In genomic region chr15:100918690-100919480, GRCh38 we compare ENCODE assay signal across 8 cellular contexts.
A peak's percentile ranks its signal among the peaks of the same experiment; 100 is the strongest.
DNase-seq lines count a peak whose midpoint lies in the region; ATAC-seq and TF ChIP-seq lines count a peak whose summit lies in the region.

A gene with protein sequence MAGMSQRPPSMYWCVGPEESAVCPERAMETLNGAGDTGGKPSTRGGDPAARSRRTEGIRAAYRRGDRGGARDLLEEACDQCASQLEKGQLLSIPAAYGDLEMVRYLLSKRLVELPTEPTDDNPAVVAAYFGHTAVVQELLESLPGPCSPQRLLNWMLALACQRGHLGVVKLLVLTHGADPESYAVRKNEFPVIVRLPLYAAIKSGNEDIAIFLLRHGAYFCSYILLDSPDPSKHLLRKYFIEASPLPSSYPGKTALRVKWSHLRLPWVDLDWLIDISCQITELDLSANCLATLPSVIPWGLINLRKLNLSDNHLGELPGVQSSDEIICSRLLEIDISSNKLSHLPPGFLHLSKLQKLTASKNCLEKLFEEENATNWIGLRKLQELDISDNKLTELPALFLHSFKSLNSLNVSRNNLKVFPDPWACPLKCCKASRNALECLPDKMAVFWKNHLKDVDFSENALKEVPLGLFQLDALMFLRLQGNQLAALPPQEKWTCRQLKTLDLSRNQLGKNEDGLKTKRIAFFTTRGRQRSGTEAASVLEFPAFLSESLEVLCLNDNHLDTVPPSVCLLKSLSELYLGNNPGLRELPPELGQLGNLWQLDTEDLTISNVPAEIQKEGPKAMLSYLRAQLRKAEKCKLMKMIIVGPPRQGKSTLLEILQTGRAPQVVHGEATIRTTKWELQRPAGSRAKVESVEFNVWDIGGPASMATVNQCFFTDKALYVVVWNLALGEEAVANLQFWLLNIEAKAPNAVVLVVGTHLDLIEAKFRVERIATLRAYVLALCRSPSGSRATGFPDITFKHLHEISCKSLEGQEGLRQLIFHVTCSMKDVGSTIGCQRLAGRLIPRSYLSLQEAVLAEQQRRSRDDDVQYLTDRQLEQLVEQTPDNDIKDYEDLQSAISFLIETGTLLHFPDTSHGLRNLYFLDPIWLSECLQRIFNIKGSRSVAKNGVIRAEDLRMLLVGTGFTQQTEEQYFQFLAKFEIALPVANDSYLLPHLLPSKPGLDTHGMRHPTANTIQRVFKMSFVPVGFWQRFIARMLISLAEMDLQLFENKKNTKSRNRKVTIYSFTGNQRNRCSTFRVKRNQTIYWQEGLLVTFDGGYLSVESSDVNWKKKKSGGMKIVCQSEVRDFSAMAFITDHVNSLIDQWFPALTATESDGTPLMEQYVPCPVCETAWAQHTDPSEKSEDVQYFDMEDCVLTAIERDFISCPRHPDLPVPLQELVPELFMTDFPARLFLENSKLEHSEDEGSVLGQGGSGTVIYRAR (N-terminal part only) (plus strand): TSS chr15:100919357. CDS start chr15:100924633, 5,276 bp downstream.

- H3K36me3 ChIP-seq in WERI-Rb-1 = no peaks in the 10 kb centered on the region

- H3K9me3 ChIP-seq in WERI-Rb-1 (ENCODE audit: severe bottlenecking) = no peaks in the 10 kb centered on the region

- no peaks in the 10 kb centered on the region for H3K36me3 Mint-ChIP-seq in nephron (ENCODE audit: low read depth)

- H3K27ac Mint-ChIP-seq in nephron = peak within 1 kb of the TSS in 2 of 3 experiments; percentile 13 to 30

- DNase-seq in AG04449 (ENCODE audit: low read depth, low spot score) = no peak
- DNase-seq in HS-27A (ENCODE audit: low read depth) = peak; percentile 35
- DNase-seq in WERI-Rb-1 = peak; percentile 26
- peak; percentile 56 for DNase-seq in fibroblast of gingiva (ENCODE audit: low read depth)

- TF ChIP-seq CTCF in AG04449 (IDR thresholded peaks at IDR 0.05; ENCODE audit: insufficient read depth, low read length, missing control alignments) (no peak), WERI-Rb-1 (IDR thresholded peaks at IDR 0.05; ENCODE audit: low read depth, low read length) (no peak), nephron (IDR thresholded peaks at IDR 0.05; ENCODE audit: unreplicated experiment in 3 of 3) (no peak)

- POLR2A ChIA-PET in AG04449 (lab: Yijun Ruan, JAX) = interaction anchor here (1.1 to 2.6 kb wide), 3 partner anchors 82 to 282 kb away, joined by 3 to 16 read pairs (median 5); no protein-coding TSS in a partner anchor

- peak within 1 kb of the TSS; percentile 80 to 88 (median 83) for H3K4me3 Mint-ChIP-seq in nephron

- H3K4me1 Mint-ChIP-seq in nephron = peaks cover 11% of the 10 kb centered on the region

- CTCF ChIA-PET in AG04449 (lab: Yijun Ruan, JAX) = interaction anchor here (0.7 to 17.0 kb wide), 50 partner anchors 10 to 349 kb away, joined by 3 to 757 read pairs (median 6); partner anchors contain the start of gene ALDH1A3

- H3K27ac ChIP-seq in WERI-Rb-1 = peak within 1 kb of the TSS; percentile 56

- TF ChIP-seq POLR2A in GM18505 (IDR thresholded peaks at IDR 0.05; ENCODE audit: borderline replicate concordance, extremely low read depth, insufficient read depth, insufficient read length) = peak; percentile 44

- peaks cover 89% of the 10 kb centered on the region for H3K27me3 Mint-ChIP-seq in nephron (ENCODE audit: low read depth)

- peak within 1 kb of the TSS; percentile 69 for H3K4me3 ChIP-seq in AG04449 (ENCODE audit: low read depth, low read length)
- peak within 1 kb of the TSS; percentile 68 for H3K4me3 ChIP-seq in WERI-Rb-1 (ENCODE audit: low read depth, low read length)

- ATAC-seq in GM18505 (IDR thresholded peaks at IDR 0.05; ENCODE audit: unreplicated experiment) (peak; percentile 33), HG03571 (IDR thresholded peaks at IDR 0.05; ENCODE audit: unreplicated experiment) (no peak), GM21381 (IDR thresholded peaks at IDR 0.05; ENCODE audit: unreplicated experiment) (no peak)

- peaks cover 4% of the 10 kb centered on the region for H3K9me3 Mint-ChIP-seq in nephron

- no peaks in the 10 kb centered on the region for H3K27me3 ChIP-seq in WERI-Rb-1 (ENCODE audit: insufficient read depth, low read depth, severe bottlenecking)
